1 cellular context compared by ENCODE assay signal in genomic region chr1:244864253-244865027, GRCh38.
TF ChIP-seq lines count a peak whose summit lies in the region.

TSS of gene HNRNPU (minus strand) at chr1:244864543. CDS start at chr1:244864307, 236 bp downstream.

TF ChIP-seq in HepG2, 621 proteins besides CTCF, POLR2A, EP300 and RAD21 (continued from another document and continues in another):
- 0 out of 2 replicates have a peak, but pooled peaks have one; percentile 24 for TF ChIP-seq TFE3 (CRISPR knock-in tag; IDR thresholded peaks at IDR 0.05)
- TF ChIP-seq GZF1 (CRISPR knock-in tag; IDR thresholded peaks at IDR 0.05), result peak; percentile 99
- no peak for TF ChIP-seq TRAFD1 (CRISPR knock-in tag; IDR thresholded peaks at IDR 0.05; ENCODE audit: borderline replicate concordance)
- TF ChIP-seq ZBTB39 (CRISPR knock-in tag; IDR thresholded peaks at IDR 0.05), result 0 out of 2 replicates have a peak, but pooled peaks have one; percentile 56
- no peak for TF ChIP-seq ZNF646 (CRISPR knock-in tag; IDR thresholded peaks at IDR 0.05)
- TF ChIP-seq ZNF574 (CRISPR knock-in tag; IDR thresholded peaks at IDR 0.05), result peak; percentile 66
- TF ChIP-seq DBP (CRISPR knock-in tag; IDR thresholded peaks at IDR 0.05; ENCODE audit: not compliant biosample characterization), result no peak
- TF ChIP-seq NFKBIZ (CRISPR knock-in tag; IDR thresholded peaks at IDR 0.05), result peak; percentile 94; the same call in 1 of the 2 replicates
- 0 out of 2 replicates have a peak, but pooled peaks have one; percentile 31 for TF ChIP-seq ZNF7 (CRISPR knock-in tag; IDR thresholded peaks at IDR 0.05)
- no peak for TF ChIP-seq DMTF1 (CRISPR knock-in tag; IDR thresholded peaks at IDR 0.05)
- no peak for TF ChIP-seq ZNF530 (CRISPR knock-in tag; IDR thresholded peaks at IDR 0.05; ENCODE audit: low read depth)
- TF ChIP-seq ZNF670 (CRISPR knock-in tag; IDR thresholded peaks at IDR 0.05; ENCODE audit: borderline replicate concordance), result 0 out of 2 replicates have a peak, but pooled peaks have one; percentile 65
- TF ChIP-seq PHF20 (CRISPR knock-in tag; IDR thresholded peaks at IDR 0.05), result no peak
- no peak; the same call in 1 of the 2 replicates for TF ChIP-seq ZC3H4 (CRISPR knock-in tag; IDR thresholded peaks at IDR 0.05; ENCODE audit: borderline replicate concordance)
- TF ChIP-seq RBM39 (IDR thresholded peaks at IDR 0.05; ENCODE audit: low read depth, low read length, poor library complexity, severe bottlenecking), result no peak
- TF ChIP-seq ZNF20 (CRISPR knock-in tag; IDR thresholded peaks at IDR 0.05), result no peak
- peak; percentile 61 for TF ChIP-seq ZNF205 (CRISPR knock-in tag; IDR thresholded peaks at IDR 0.05)
- TF ChIP-seq RARG (CRISPR knock-in tag; IDR thresholded peaks at IDR 0.05; ENCODE audit: low read depth), result no peak
- TF ChIP-seq SALL1 (CRISPR knock-in tag; IDR thresholded peaks at IDR 0.05), result peak; percentile 92
- no peak for TF ChIP-seq ZNF839 (CRISPR knock-in tag; IDR thresholded peaks at IDR 0.05; ENCODE audit: borderline replicate concordance)
- no peak for TF ChIP-seq NFE2L2 (IDR thresholded peaks at IDR 0.05; ENCODE audit: low read length)
- peak; percentile 94 for TF ChIP-seq HNRNPLL (IDR thresholded peaks at IDR 0.05; ENCODE audit: low read depth, low read length, poor library complexity, severe bottlenecking)
- peak; percentile 75; the same call in 1 of the 2 replicates for TF ChIP-seq MAZ (IDR thresholded peaks at IDR 0.05; ENCODE audit: borderline replicate concordance, low read depth, low read length)
- peak; percentile 90 for TF ChIP-seq MAZ (CRISPR knock-in tag; IDR thresholded peaks at IDR 0.05; ENCODE audit: low read depth)
- TF ChIP-seq ZNF768 (CRISPR knock-in tag; IDR thresholded peaks at IDR 0.05), result peak; percentile 16; the same call in 1 of the 2 replicates
- peak; percentile 52; the same call in 1 of the 2 replicates for TF ChIP-seq ZNF770 (CRISPR knock-in tag; IDR thresholded peaks at IDR 0.05)
- peak; percentile 79; the same call in 1 of the 2 replicates for TF ChIP-seq ZIK1 (CRISPR knock-in tag; IDR thresholded peaks at IDR 0.05; ENCODE audit: borderline replicate concordance, low read depth)
- TF ChIP-seq MAFG (CRISPR knock-in tag; IDR thresholded peaks at IDR 0.05), result no peak
- TF ChIP-seq SIN3B (IDR thresholded peaks at IDR 0.05; ENCODE audit: low read length), result no peak
- peak; percentile 62; the same call in 1 of the 2 replicates for TF ChIP-seq ZNF772 (CRISPR knock-in tag; IDR thresholded peaks at IDR 0.05)
- TF ChIP-seq ZNF225 (CRISPR knock-in tag; IDR thresholded peaks at IDR 0.05), result peak; percentile 53; the same call in 1 of the 2 replicates
- peak; percentile 75 for TF ChIP-seq KDM4B (CRISPR knock-in tag; IDR thresholded peaks at IDR 0.05)
- TF ChIP-seq THAP11 (CRISPR knock-in tag; IDR thresholded peaks at IDR 0.05), result peak; percentile 75
- no peak for TF ChIP-seq EZH2 (conservative IDR thresholded peaks at IDR 0.05; ENCODE audit: low read depth, low read length)
- TF ChIP-seq ARNTL (CRISPR knock-in tag; IDR thresholded peaks at IDR 0.05), result 0 out of 2 replicates have a peak, but pooled peaks have one; percentile 60
- TF ChIP-seq ZNF382 (CRISPR knock-in tag; IDR thresholded peaks at IDR 0.05; ENCODE audit: borderline replicate concordance), result no peak
- no peak for TF ChIP-seq SMAD9 (CRISPR knock-in tag; IDR thresholded peaks at IDR 0.05)
- TF ChIP-seq ZBTB7B (CRISPR knock-in tag; IDR thresholded peaks at IDR 0.05), result peak; percentile 49; the same call in 1 of the 2 replicates
- TF ChIP-seq ZNF570 (CRISPR knock-in tag; IDR thresholded peaks at IDR 0.05; ENCODE audit: borderline replicate concordance), result no peak
